Comparison of ENCODE assay signal across 12 cellular contexts in genomic region chr7:47256016-47256415, GRCh38.
"Had no signal": no experiment of that assay in that cellular context is flagged by ENCODE, and none has a peak within 500 bp of the region (broad histone marks: within the 10 kb centered on the region; RNA-seq: fewer than 3 reads in every experiment).

No MANE protein-coding gene starts in this region.

- H3K27ac ChIP-seq: dorsolateral prefrontal cortex, foreskin keratinocyte had no signal

- H3K4me3 Mint-ChIP-seq: activated CD8-positive, alpha-beta memory T cell treated with anti-CD3 and anti-CD28 coated beads, Interleukin-2, amount 10 ng/mL, durations not matched to agents 7 days and 5 days; activated T-cell treated with anti-CD3 and anti-CD28 coated beads, Interleukin-2, amount 50 U/mL, for 24 hours had no signal

- H3K4me1 ChIP-seq: foreskin keratinocyte had no signal

- DNase-seq: activated CD4-positive, alpha-beta T cell treated with anti-CD3 and anti-CD28 coated beads, Interleukin-2, amount 50 U/mL, for 4 hours; activated CD8-positive, alpha-beta memory T cell treated with anti-CD3 and anti-CD28 coated beads, Interleukin-2, amount 10 ng/mL, durations not matched to agents 7 days and 5 days; activated effector memory CD4-positive, alpha-beta T cell treated with Interleukin-2 at 50 U/mL for 16 hours; activated T-cell treated with anti-CD3 and anti-CD28 coated beads, Interleukin-2, amount 50 U/mL, for 24 hours; dorsolateral prefrontal cortex; right cardiac atrium had no signal

- H3K36me3 Mint-ChIP-seq: activated CD8-positive, alpha-beta memory T cell treated with anti-CD3 and anti-CD28 coated beads, Interleukin-2, amount 10 ng/mL, durations not matched to agents 7 days and 5 days; activated naive CD4-positive, alpha-beta T cell treated with anti-CD3 and anti-CD28 coated beads, Interleukin-2, amount 50 U/mL, for 24 hours had no signal

- ATAC-seq: activated CD4-positive, CD25-positive, alpha-beta regulatory T cell treated with anti-CD3 and anti-CD28 coated beads, Interleukin-2, amount 50 U/mL, for 24 hours; activated CD8-positive, alpha-beta memory T cell treated with anti-CD3 and anti-CD28 coated beads, Interleukin-2, amount 10 ng/mL, durations not matched to agents 7 days and 5 days; esophagus mucosa; foreskin keratinocyte; right cardiac atrium; stimulated activated memory B cell treated with anti-CD40 and anti-IgM and Interleukin-4, amounts not matched to agents 10 μg/mL and 1 μg/mL and 100 μg/mL, for 72 hours had no signal

- H3K4me2 ChIP-seq: smooth muscle cell had no signal

- H3K27ac Mint-ChIP-seq: activated CD8-positive, alpha-beta memory T cell treated with anti-CD3 and anti-CD28 coated beads, Interleukin-2, amount 10 ng/mL, durations not matched to agents 7 days and 5 days; activated naive CD4-positive, alpha-beta T cell treated with anti-CD3 and anti-CD28 coated beads, Interleukin-2, amount 50 U/mL, for 24 hours; activated T-cell treated with anti-CD3 and anti-CD28 coated beads, Interleukin-2, amount 50 U/mL, for 24 hours; stimulated activated memory B cell treated with anti-CD40 and anti-IgM and Interleukin-4, amounts not matched to agents 10 μg/mL and 1 μg/mL and 100 μg/mL, for 72 hours had no signal

- H3K4me3 ChIP-seq: dorsolateral prefrontal cortex, smooth muscle cell had no signal
